In the genomic region with DNA sequence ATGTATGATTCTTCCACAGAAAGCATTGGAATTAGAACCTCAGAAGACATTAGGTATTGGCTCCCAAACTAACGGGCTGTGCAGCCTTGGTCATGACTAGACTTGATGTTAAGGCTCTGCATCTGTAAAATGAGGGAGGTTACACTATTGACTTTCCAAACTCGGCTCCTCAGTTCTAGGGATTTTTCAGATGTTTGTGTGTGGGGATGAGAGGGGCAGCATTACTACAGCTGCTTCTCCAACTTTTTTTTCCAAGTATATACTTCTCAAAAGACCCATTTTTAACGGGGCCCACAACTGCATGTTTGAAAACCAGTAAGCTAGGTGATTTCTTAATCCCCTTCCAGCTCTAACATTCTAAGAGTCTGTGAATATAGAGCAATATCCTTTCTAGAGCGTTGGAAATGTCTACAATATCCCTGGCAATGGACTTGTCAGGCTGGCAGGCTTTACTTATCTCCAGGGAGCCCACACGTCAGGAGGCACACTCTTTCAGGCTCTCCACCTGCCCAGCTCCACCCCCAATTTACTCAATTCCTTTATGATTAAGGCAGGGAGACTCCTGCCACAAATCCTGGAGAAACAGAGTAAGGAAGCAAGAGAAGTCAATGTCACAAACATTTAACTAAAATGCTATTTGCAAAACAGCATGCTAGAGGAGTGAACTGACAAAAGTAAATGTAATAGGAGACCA, we compare ENCODE assay signal across 8 cellular contexts. TPM values are rescaled to one million over a fixed set of nuclear protein-coding genes. Genes with fewer than 3 reads are reported as not detected.
DNase-seq lines count a peak whose midpoint lies in the region; ATAC-seq and TF ChIP-seq lines count a peak whose summit lies in the region.

No MANE protein-coding gene starts in this region.

- CTCF ChIA-PET in PC-3 (lab: Charles Lee), result no interaction called here

- H3K27me3 ChIP-seq in PC-3 (ENCODE audit: low read length) (no peaks in the 10 kb centered on the region), endodermal cell (ENCODE audit: control insufficient read depth, insufficient read depth, low read length, poor library complexity, severe bottlenecking) (no peaks in the 10 kb centered on the region), neural cell (ENCODE audit: insufficient read depth, low read depth, low read length) (no peaks in the 10 kb centered on the region)

- H3K4me1 Mint-ChIP-seq in endodermal cell, result peaks cover 15% of the 10 kb centered on the region

- peak overlapping the region; percentile 93 for H3K4me3 Mint-ChIP-seq in endodermal cell

- H2AFZ ChIP-seq in PC-3 (ENCODE audit: low read length) (peak overlapping the region; percentile 80), neural cell (ENCODE audit: low read depth, low read length) (peak overlapping the region; percentile 92)

- 41 to 47% methylated on average over 3 to 5 of the region's 5 CpGs for WGBS in endodermal cell (ENCODE audit: insufficient coverage in 1 of 2, insufficient read length in 1 of 2), 2 experiments

- H3K27me3 Mint-ChIP-seq in endodermal cell (ENCODE audit: insufficient read depth), result no peaks in the 10 kb centered on the region

- DNase-seq in PC-3 (peak; percentile 6), endodermal cell (no peak), EL (no peak), DMS153 treated with DMSO at 0.1 percent for 48 hours (lab: John Stamatoyannopoulos, UW; ENCODE audit: unreplicated experiment) (no peak)

- H3K4me3 ChIP-seq in PC-3 (ENCODE audit: low read length), result peak overlapping the region; percentile 81
- peak overlapping the region; percentile 98 for H3K4me3 ChIP-seq in endodermal cell (ENCODE audit: low read length)
- peak overlapping the region; percentile 96 for H3K4me3 ChIP-seq in neural cell (ENCODE audit: low read length)

- H3K9me2 ChIP-seq in PC-3 (replicated peaks; ENCODE audit: low read length), result no peaks in the 10 kb centered on the region
- H3K9me2 ChIP-seq in neural cell (ENCODE audit: insufficient read depth, low read length), result no peaks in the 10 kb centered on the region

- peaks cover 8% of the 10 kb centered on the region for H3K36me3 ChIP-seq in ES-I3 (ENCODE audit: insufficient read depth, low read length)
- H3K36me3 ChIP-seq in PC-3 (ENCODE audit: low read depth, low read length), result peaks cover 21% of the 10 kb centered on the region
- peaks cover 30% of the 10 kb centered on the region for H3K36me3 ChIP-seq in endodermal cell (ENCODE audit: control insufficient read depth, insufficient read depth, low read length)
- H3K36me3 ChIP-seq in neural cell (ENCODE audit: insufficient read depth, low read length), result peaks cover 2% of the 10 kb centered on the region

- no TSS peak for BruUV-seq in PC-3 (replicated peaks; lab: Mats Ljungman, UMichigan)

- peak overlapping the region; percentile 97 for H3K9ac ChIP-seq in ES-I3 (ENCODE audit: low read depth, low read length)
- H3K9ac ChIP-seq in PC-3 (ENCODE audit: low read length), result peak overlapping the region; percentile 97
- peak overlapping the region; percentile 99 for H3K9ac ChIP-seq in endodermal cell (ENCODE audit: extremely low read depth, low read length, poor library complexity, severe bottlenecking)
- peak overlapping the region; percentile 92 for H3K9ac ChIP-seq in neural cell (ENCODE audit: low read length)

- H4K20me1 ChIP-seq in PC-3 (ENCODE audit: low read length), result no peaks in the 10 kb centered on the region
- no peaks in the 10 kb centered on the region for H4K20me1 ChIP-seq in neural cell (ENCODE audit: insufficient read depth)

- H3K4me2 ChIP-seq in PC-3 (ENCODE audit: low read length) (peak overlapping the region; percentile 97), neural cell (ENCODE audit: low read length) (peak overlapping the region; percentile 91)

- H3F3A ChIP-seq in PC-3 (ENCODE audit: low read length, unreplicated experiment), result peaks cover 7% of the 10 kb centered on the region
- H3F3A ChIP-seq in neural cell (ENCODE audit: insufficient read depth, low read length, poor library complexity, severe bottlenecking), result no peaks in the 10 kb centered on the region

- peaks cover 25% of the 10 kb centered on the region for H3K36me3 Mint-ChIP-seq in endodermal cell (ENCODE audit: low read depth)

- no peaks in the 10 kb centered on the region for H3K9me3 Mint-ChIP-seq in endodermal cell

- intact Hi-C loops in PC-3 (cut with micrococcal nuclease), result no loop called here

- peak overlapping the region; percentile 99 for H3K27ac Mint-ChIP-seq in endodermal cell

- peak overlapping the region; percentile 94 for H3K27ac ChIP-seq in PC-3 (ENCODE audit: low read length)
- peak overlapping the region; percentile 89 for H3K27ac ChIP-seq in endodermal cell (ENCODE audit: low read depth, low read length)
- H3K27ac ChIP-seq in neural cell (ENCODE audit: low read length), result peak overlapping the region; percentile 89

- H3K79me2 ChIP-seq in PC-3 (ENCODE audit: low read length) (peaks cover 14% of the 10 kb centered on the region), neural cell (replicated peaks; ENCODE audit: insufficient read depth, low read length) (peaks cover 4% of the 10 kb centered on the region)

- H3K4me1 ChIP-seq in ES-I3 (ENCODE audit: insufficient read depth, low read length) (peaks cover 4% of the 10 kb centered on the region), PC-3 (ENCODE audit: insufficient read depth, low read length) (peaks cover 32% of the 10 kb centered on the region), endodermal cell (ENCODE audit: control insufficient read depth, insufficient read depth, low read length) (no peaks in the 10 kb centered on the region)

- TF ChIP-seq CTCF in PC-3 (conservative IDR thresholded peaks at IDR 0.05; ENCODE audit: low read depth, low read length) (no peak), endodermal cell (conservative IDR thresholded peaks at IDR 0.05) (no peak), neural cell (IDR thresholded peaks at IDR 0.05; ENCODE audit: poor library complexity, severe bottlenecking) (no peak)

- TF ChIP-seq EP300 in neural cell (conservative IDR thresholded peaks at IDR 0.05; ENCODE audit: poor library complexity, severe bottlenecking), result no peak

- TF ChIP-seq RAD21 in neural cell (conservative IDR thresholded peaks at IDR 0.05), result no peak

- H3K9me3 ChIP-seq in ES-I3 (ENCODE audit: control insufficient read depth, insufficient read depth, low read length), result no peaks in the 10 kb centered on the region
- H3K9me3 ChIP-seq in PC-3 (ENCODE audit: low read length), result no peaks in the 10 kb centered on the region
- H3K9me3 ChIP-seq in endodermal cell (ENCODE audit: control insufficient read depth, low read length), result no peaks in the 10 kb centered on the region
- no peaks in the 10 kb centered on the region for H3K9me3 ChIP-seq in neural cell (ENCODE audit: low read length)

- POLR2A ChIA-PET in PC-3 (lab: Charles Lee; ENCODE audit: unreplicated experiment), result interaction anchor here (0.7 kb wide), 1 partner anchor 1087 kb away, joined by 4 read pairs; no protein-coding TSS in a partner anchor

- ATAC-seq in PC-3 (peak; percentile 1; the same call in 1 of the 2 replicates), HG03565 (IDR thresholded peaks at IDR 0.05; ENCODE audit: unreplicated experiment) (no peak)
- ATAC-seq in activated CD4-positive, CD25-positive, alpha-beta regulatory T cell treated with anti-CD3 and anti-CD28 coated beads, Interleukin-2, amount 50 U/mL, for 24 hours, result no peak

RNA-seq across cellular contexts. Expression of gene MPV17, which starts 0.8 kb away (rescaled TPM):
- total RNA-seq in PC-3 (2014; rRNA removed) (41.8 and 59.2 TPM in 2 replicates), endodermal cell (10 to 100 TPM; 46.6 to 59.6 TPM)
- 85.7 TPM for polyA plus RNA-seq in endodermal cell (2013, experiment 1 of 2)
- 72.9 TPM for polyA plus RNA-seq in endodermal cell (2013, experiment 2 of 2)
- 79.6 and 104 TPM in 2 replicates for polyA plus RNA-seq in neural cell
- 38.7 and 44.8 TPM in 2 replicates for polyA minus RNA-seq in neural cell

RNA-seq across cellular contexts. Expression of gene UCN, which starts 15.5 kb away (rescaled TPM):
- total RNA-seq in PC-3 (2014; rRNA removed) (0.52 and 3.6 TPM in 2 replicates), endodermal cell (under 1 TPM; 0.59 to 0.75 TPM)
- 0.93 TPM for polyA plus RNA-seq in endodermal cell (2013, experiment 1 of 2)
- polyA plus RNA-seq in endodermal cell (2013, experiment 2 of 2), result 0.99 TPM
- 3.1 and 9.0 TPM in 2 replicates for polyA plus RNA-seq in neural cell
- 2.9 and 4.5 TPM in 2 replicates for polyA minus RNA-seq in neural cell

RNA-seq across cellular contexts. Expression of gene GTF3C2, which starts 32.8 kb away (rescaled TPM):
- total RNA-seq in PC-3 (2014; rRNA removed) (82.2 and 98.1 TPM in 2 replicates), endodermal cell (100 to 1,000 TPM; 105 to 120 TPM)
- 95.0 TPM for polyA plus RNA-seq in endodermal cell (2013, experiment 1 of 2)
- polyA plus RNA-seq in endodermal cell (2013, experiment 2 of 2), result 86.0 TPM
- polyA plus RNA-seq in neural cell, result 27.8 and 37.2 TPM in 2 replicates
- polyA minus RNA-seq in neural cell, result 37.5 and 42.6 TPM in 2 replicates

RNA-seq across cellular contexts. Expression of gene TRIM54, which starts 41.5 kb away (rescaled TPM):
- 0.51 and 1.6 TPM in 2 replicates for total RNA-seq in PC-3 (2014; rRNA removed)
- total RNA-seq in endodermal cell, result 1 to 10 TPM in 1 of 2 donors, under 1 TPM in 1; 0.86 to 2.2 TPM
- 0.21 TPM for polyA plus RNA-seq in endodermal cell (2013, experiment 1 of 2)
- not detected for polyA plus RNA-seq in endodermal cell (2013, experiment 2 of 2)
- 0.28 TPM in 1 of 2 replicates, not detected in the other for polyA plus RNA-seq in neural cell
- not detected in 2 replicates for polyA minus RNA-seq in neural cell

RNA-seq across cellular contexts. Expression of gene EIF2B4, which starts 46.4 kb away (rescaled TPM):
- total RNA-seq in PC-3 (2014; rRNA removed) (35.8 and 43.9 TPM in 2 replicates), endodermal cell (10 to 100 TPM; 56.7 to 58.6 TPM)
- 51.3 TPM for polyA plus RNA-seq in endodermal cell (2013, experiment 1 of 2)
- 45.8 TPM for polyA plus RNA-seq in endodermal cell (2013, experiment 2 of 2)
- 43.7 and 45.3 TPM in 2 replicates for polyA plus RNA-seq in neural cell
- polyA minus RNA-seq in neural cell, result 23.6 and 25.5 TPM in 2 replicates
